ENCODE assay signal across 9 cellular contexts in the genomic region with DNA sequence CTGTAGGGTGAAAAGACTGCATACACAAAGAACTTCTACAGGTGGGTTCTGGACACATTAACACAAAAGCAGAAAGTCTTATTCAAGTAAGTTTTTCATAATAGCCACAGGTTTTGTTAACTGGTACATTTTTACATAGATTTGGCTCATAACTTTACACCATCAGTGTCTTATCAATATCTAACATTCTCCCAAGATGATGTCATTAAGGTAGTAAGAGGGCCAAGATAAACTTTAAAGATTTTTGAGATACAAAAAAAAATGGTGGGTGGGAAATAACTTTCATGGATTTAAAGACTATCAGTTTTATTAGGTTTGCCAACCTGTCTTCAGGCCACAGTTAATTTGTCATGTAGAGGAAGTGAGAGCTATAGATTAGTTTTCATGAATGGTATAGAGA. TPM values are rescaled to one million over a fixed set of nuclear protein-coding genes. Genes with fewer than 3 reads are reported as not detected.
A peak's percentile ranks its signal among the peaks of the same experiment; 100 is the strongest.
DNase-seq lines count a peak whose midpoint lies in the region; ATAC-seq, FAIRE-seq and TF ChIP-seq lines count a peak whose summit lies in the region.
"Had no signal": no experiment of that assay in that cellular context is flagged by ENCODE, and none has a peak within 500 bp of the region (broad histone marks: within the 10 kb centered on the region; RNA-seq: fewer than 3 reads in every experiment).

No MANE protein-coding gene starts in this region.

- H3K4me3 Mint-ChIP-seq in CD8-positive, alpha-beta memory T cell = peak overlapping the region; percentile 68 to 97 (median 92)
- H3K4me3 Mint-ChIP-seq in activated T-helper 17 cell treated with anti-CD3 and anti-CD28 coated beads, Interleukin-2, amount 50 U/mL, for 72 hours = peak overlapping the region; percentile 97

- no peak overlapping the region for H3K23ac ChIP-seq in mesenchymal stem cell (ENCODE audit: low read length in 2 of 2)

- POLR2A ChIA-PET in CD8-positive, alpha-beta memory T cell (lab: Charles Lee) = interaction anchor here (1.2 kb wide), 2 partner anchors 55 to 74 kb away, joined by 3 to 4 read pairs; partner anchors contain the start of gene CHD8

- no peak for FAIRE-seq in D721Med (lab: Jason Lieb, UNC)

- H2BK120ac ChIP-seq in mesenchymal stem cell (ENCODE audit: low read depth, low read length) = no peak overlapping the region

- H2BK15ac ChIP-seq in mesenchymal stem cell (ENCODE audit: low read depth, poor library complexity, severe bottlenecking) = no peak overlapping the region

- peaks cover 11% of the 10 kb centered on the region for H3K79me1 ChIP-seq in mesenchymal stem cell (replicated peaks; ENCODE audit: low read length, poor library complexity, severe bottlenecking)

- H3K4me2 ChIP-seq in mesenchymal stem cell (ENCODE audit: low read length, poor library complexity, severe bottlenecking) = no peak overlapping the region

- no peak for DNase-seq in CD8-positive, alpha-beta memory T cell
- no peak for DNase-seq in mesenchymal stem cell
- DNase-seq in upper lobe of right lung = no peak
- no peak for DNase-seq in NCI-H1105 (lab: John Stamatoyannopoulos, UW)
- DNase-seq in D721Med (ENCODE audit: insufficient read length, low spot score) = no peak
- DNase-seq: mucosa of descending colon had no signal

- H3K27ac ChIP-seq in CD8-positive, alpha-beta memory T cell (ENCODE audit: low read depth, low read length) = no peak overlapping the region
- H3K27ac ChIP-seq in HUES6 (ENCODE audit: low read depth, low read length) (no peak overlapping the region), mesenchymal stem cell (ENCODE audit: low read length, poor library complexity, severe bottlenecking) (no peak overlapping the region), upper lobe of right lung (no peak overlapping the region)

- no peaks in the 10 kb centered on the region for H3K9me3 ChIP-seq in CD8-positive, alpha-beta memory T cell (ENCODE audit: low read length)
- H3K9me3 ChIP-seq in HUES6 (ENCODE audit: control insufficient read depth, insufficient read depth, low read depth, low read length) = no peaks in the 10 kb centered on the region
- H3K9me3 ChIP-seq in mesenchymal stem cell (ENCODE audit: control insufficient read depth, low read length) = no peaks in the 10 kb centered on the region
- no peaks in the 10 kb centered on the region for H3K9me3 ChIP-seq in upper lobe of right lung
- H3K9me3 ChIP-seq: mucosa of descending colon had no signal

- intact Hi-C loops in upper lobe of right lung (cut with DNase I) = no loop called here

- no peaks in the 10 kb centered on the region for H3K9me3 Mint-ChIP-seq in CD8-positive, alpha-beta memory T cell
- no peaks in the 10 kb centered on the region for H3K9me3 Mint-ChIP-seq in activated T-helper 17 cell treated with anti-CD3 and anti-CD28 coated beads, Interleukin-2, amount 50 U/mL, for 72 hours

- no peak overlapping the region for H3K9ac ChIP-seq in HUES6 (ENCODE audit: low read length)
- H3K9ac ChIP-seq in mesenchymal stem cell (ENCODE audit: low read length) = peak overlapping the region; percentile 99

- H3K27me3 ChIP-seq in CD8-positive, alpha-beta memory T cell (ENCODE audit: insufficient read depth, low read length, poor library complexity, severe bottlenecking) = no peaks in the 10 kb centered on the region
- H3K27me3 ChIP-seq in HUES6 (ENCODE audit: control insufficient read depth, insufficient read depth, low read length) (no peaks in the 10 kb centered on the region), mesenchymal stem cell (ENCODE audit: control insufficient read depth in 1 of 2, insufficient read depth in 1 of 2, low read length in 2 of 2) (no peaks in the 10 kb centered on the region), upper lobe of right lung (no peaks in the 10 kb centered on the region)

- no peak overlapping the region for H3K4me3 ChIP-seq in CD8-positive, alpha-beta memory T cell (ENCODE audit: low read length)
- H3K4me3 ChIP-seq in HUES6 (ENCODE audit: low read depth, low read length) = peak overlapping the region; percentile 96
- H3K4me3 ChIP-seq in mesenchymal stem cell (ENCODE audit: insufficient read depth in 1 of 2, low read depth in 1 of 2, low read length in 2 of 2) = peak overlapping the region in 1 of 2 experiments; percentile 92
- H3K4me3 ChIP-seq in upper lobe of right lung = no peak overlapping the region
- H3K4me3 ChIP-seq: mucosa of descending colon had no signal

- no peak overlapping the region for H2BK5ac ChIP-seq in mesenchymal stem cell (ENCODE audit: low read depth, low read length, poor library complexity, severe bottlenecking)

- H3K18ac ChIP-seq in mesenchymal stem cell (ENCODE audit: low read depth in 1 of 2, low read length in 2 of 2) = no peak overlapping the region

- H4K8ac ChIP-seq in mesenchymal stem cell (ENCODE audit: low read length) = no peak overlapping the region

- no peaks in the 10 kb centered on the region for H3K27me3 Mint-ChIP-seq in CD8-positive, alpha-beta memory T cell
- H3K27me3 Mint-ChIP-seq in activated T-helper 17 cell treated with anti-CD3 and anti-CD28 coated beads, Interleukin-2, amount 50 U/mL, for 72 hours = no peaks in the 10 kb centered on the region

- H3K36me3 ChIP-seq in CD8-positive, alpha-beta memory T cell (ENCODE audit: insufficient read depth, low read length) = no peaks in the 10 kb centered on the region
- H3K36me3 ChIP-seq in HUES6 (ENCODE audit: control insufficient read depth, insufficient read depth, low read length) (peaks cover 49% of the 10 kb centered on the region), mesenchymal stem cell (ENCODE audit: control insufficient read depth in 1 of 2, insufficient read depth in 2 of 2, low read depth in 1 of 2, low read length in 2 of 2) (peaks cover 10 to 19% of the 10 kb centered on the region in 2 experiments), upper lobe of right lung (peaks cover 8% of the 10 kb centered on the region)

- H3K27ac Mint-ChIP-seq in CD8-positive, alpha-beta memory T cell = peak overlapping the region in 7 of 8 donors; percentile 10 to 100 (median 96)
- H3K27ac Mint-ChIP-seq in activated T-helper 17 cell treated with anti-CD3 and anti-CD28 coated beads, Interleukin-2, amount 50 U/mL, for 72 hours = peak overlapping the region; percentile 89

- no peak overlapping the region for H2AFZ ChIP-seq in mesenchymal stem cell (ENCODE audit: low read depth, low read length)

- no peak overlapping the region for H3K14ac ChIP-seq in mesenchymal stem cell (ENCODE audit: low read length in 2 of 2)

- peaks cover 48 to 70% (median 63%) of the 10 kb centered on the region in 3 donors for H3K4me1 Mint-ChIP-seq in CD8-positive, alpha-beta memory T cell
- peaks cover 12% of the 10 kb centered on the region for H3K4me1 Mint-ChIP-seq in activated T-helper 17 cell treated with anti-CD3 and anti-CD28 coated beads, Interleukin-2, amount 50 U/mL, for 72 hours

- CTCF ChIA-PET in CD8-positive, alpha-beta memory T cell (lab: Charles Lee) = no interaction called here

- peaks cover 25% of the 10 kb centered on the region for H3K4me1 ChIP-seq in CD8-positive, alpha-beta memory T cell (ENCODE audit: insufficient read depth, low read length)
- peaks cover 8% of the 10 kb centered on the region for H3K4me1 ChIP-seq in HUES6 (ENCODE audit: control insufficient read depth, insufficient read depth, low read length)
- peaks cover 8% of the 10 kb centered on the region for H3K4me1 ChIP-seq in mesenchymal stem cell (ENCODE audit: control insufficient read depth, insufficient read depth, low read depth, low read length)
- peaks cover 22% of the 10 kb centered on the region for H3K4me1 ChIP-seq in upper lobe of right lung

- no peak overlapping the region for H4K91ac ChIP-seq in mesenchymal stem cell (ENCODE audit: low read length)

- TF ChIP-seq CTCF in upper lobe of right lung (IDR thresholded peaks at IDR 0.05) (no peak), D721Med (IDR thresholded peaks at IDR 0.05; ENCODE audit: insufficient read depth, missing control alignments) (no peak)

- peaks cover 0 to 46% (median 0%) of the 10 kb centered on the region in 3 donors for H3K36me3 Mint-ChIP-seq in CD8-positive, alpha-beta memory T cell
- H3K36me3 Mint-ChIP-seq in activated T-helper 17 cell treated with anti-CD3 and anti-CD28 coated beads, Interleukin-2, amount 50 U/mL, for 72 hours (ENCODE audit: low read depth) = peaks cover 94% of the 10 kb centered on the region

- H3K4ac ChIP-seq in mesenchymal stem cell (ENCODE audit: low read depth in 1 of 2, low read length in 2 of 2) = no peak overlapping the region

- ATAC-seq in activated T-helper 17 cell treated with anti-CD3 and anti-CD28 coated beads, Interleukin-2, amount 50 U/mL, for 72 hours (replicated peaks) = no peak
- ATAC-seq in upper lobe of right lung (no peak), GM18870 (IDR thresholded peaks at IDR 0.05; ENCODE audit: unreplicated experiment) (no peak)
- ATAC-seq: mucosa of descending colon had no signal

- no peak overlapping the region for H2AK5ac ChIP-seq in mesenchymal stem cell (ENCODE audit: low read length, severe bottlenecking)

- H2BK12ac ChIP-seq in mesenchymal stem cell (ENCODE audit: low read length in 2 of 2) = no peak overlapping the region

RNA-seq across cellular contexts. Expression of gene SUPT16H, which starts 1.7 kb away (rescaled TPM):
- 100 to 1,000 TPM; 199 to 208 TPM for total RNA-seq in CD8-positive, alpha-beta memory T cell
- polyA plus RNA-seq in CD8-positive, alpha-beta memory T cell = 84.5 TPM
- 100 to 1,000 TPM; 120 to 176 TPM for total RNA-seq in activated T-helper 17 cell treated with anti-CD3 and anti-CD28 coated beads, Interleukin-2, amount 50 U/mL, for 72 hours
- polyA plus RNA-seq in mesenchymal stem cell (2013, experiment 1 of 2) = 49.3 TPM
- polyA plus RNA-seq in mesenchymal stem cell (2013, experiment 2 of 2) = 48.4 TPM
- total RNA-seq in upper lobe of right lung = 48.8 TPM
